ENCODE assay signal across 24 cellular contexts in the genomic region with DNA sequence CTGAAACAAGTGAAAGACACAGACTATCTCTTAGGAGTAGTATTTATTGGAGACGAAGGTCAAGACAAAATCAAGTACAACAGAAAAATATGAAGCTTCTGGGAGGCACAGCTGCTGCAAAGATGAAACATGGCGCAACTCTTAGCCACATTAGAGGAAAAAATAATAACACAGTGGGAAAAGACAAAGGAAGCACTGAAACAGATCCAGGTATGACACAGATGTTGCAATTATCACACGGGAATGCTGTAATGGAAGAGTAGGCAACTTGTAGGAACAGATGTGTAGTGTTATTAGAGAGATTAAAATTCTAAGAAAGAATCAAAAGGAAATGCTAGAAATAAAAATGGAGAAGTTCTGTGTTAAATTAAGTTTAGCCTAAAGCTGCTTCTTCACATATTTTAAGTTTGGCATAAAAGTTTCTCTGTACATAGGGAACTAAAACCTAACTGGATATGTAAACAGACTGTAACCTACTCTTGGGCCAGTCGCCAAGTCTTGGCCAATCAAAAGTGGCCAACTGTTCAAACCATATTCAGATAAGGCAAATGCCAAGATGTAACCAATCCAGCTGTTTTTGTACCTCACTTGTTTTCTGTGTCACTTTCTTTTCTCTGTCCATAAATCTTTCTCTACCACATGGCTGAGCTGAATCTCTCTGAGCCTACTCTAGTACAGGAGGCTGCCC.
A peak's percentile ranks its signal among the peaks of the same experiment; 100 is the strongest.
DNase-seq lines count a peak whose midpoint lies in the region; ATAC-seq and TF ChIP-seq lines count a peak whose summit lies in the region.
"Had no signal": no experiment of that assay in that cellular context is flagged by ENCODE, and none has a peak within 500 bp of the region (broad histone marks: within the 10 kb centered on the region; RNA-seq: fewer than 3 reads in every experiment).

No MANE protein-coding gene starts in this region.

- ATAC-seq in left colon (peak; percentile 61), HG02798 (IDR thresholded peaks at IDR 0.05; ENCODE audit: poor library complexity, unreplicated experiment) (no peak), aorta (ENCODE audit: low FRiP score) (no peak)
- ATAC-seq: GM12878 had no signal

- BruUV-seq in MCF 10A (replicated peaks; lab: Mats Ljungman, UMichigan): no TSS peak

- H3K27ac ChIP-seq in breast epithelium: no peak overlapping the region
- H3K27ac ChIP-seq in aorta (ENCODE audit: low read depth in 1 of 2, low read length in 2 of 2): no peak overlapping the region
- no peak overlapping the region for H3K27ac ChIP-seq in coronary artery
- H3K27ac ChIP-seq: esophagus muscularis mucosa, parathyroid adenoma, Peyer's patch, sigmoid colon, upper lobe of left lung had no signal

- H3K4me3 ChIP-seq in breast epithelium (no peak overlapping the region), aorta (ENCODE audit: low read length in 2 of 2) (no peak overlapping the region), coronary artery (no peak overlapping the region)
- H3K4me3 ChIP-seq: esophagus muscularis mucosa, GM12878, Peyer's patch, sigmoid colon, upper lobe of left lung had no signal

- H3K36me3 ChIP-seq in breast epithelium (no peaks in the 10 kb centered on the region), aorta (ENCODE audit: control insufficient read depth in 1 of 2, insufficient read depth in 2 of 2, low read length in 1 of 2) (no peaks in the 10 kb centered on the region)
- H3K36me3 ChIP-seq: BE2C, esophagus muscularis mucosa, Peyer's patch, sigmoid colon, upper lobe of left lung had no signal

- H3K27ac Mint-ChIP-seq in MCF 10A (ENCODE audit: low read depth, unreplicated experiment): peak overlapping the region; percentile 43
- H3K27ac Mint-ChIP-seq: nephron progenitor cell; T-helper 1 cell treated with Interleukin-12 subunit alpha and Interleukin-12 subunit beta and Interleukin-4 antibody, amounts not matched to agents 30 μg/mL and 1 μg/mL, for 36 hours had no signal

- 82 to 85% methylated on average over 4 of the region's 4 CpGs for WGBS in aorta, 2 donors

- H3K4me1 ChIP-seq in breast epithelium (no peaks in the 10 kb centered on the region), aorta (ENCODE audit: control insufficient read depth in 1 of 2, insufficient read depth in 2 of 2, low read length in 2 of 2) (no peaks in the 10 kb centered on the region)
- H3K4me1 ChIP-seq: BE2C, esophagus muscularis mucosa, parathyroid adenoma, Peyer's patch, sigmoid colon had no signal

- CTCF ChIA-PET in MCF 10A (lab: Yijun Ruan, JAX): interaction anchor here (0.6 kb wide), 1 partner anchor 283 kb away, joined by 3 read pairs; no protein-coding TSS in a partner anchor

- H3K9me3 ChIP-seq in breast epithelium (no peaks in the 10 kb centered on the region), aorta (ENCODE audit: control insufficient read depth, low read length) (peaks cover 1% of the 10 kb centered on the region)
- H3K9me3 ChIP-seq: BE2C, esophagus muscularis mucosa, Peyer's patch, sigmoid colon, upper lobe of left lung had no signal

- H3K27me3 ChIP-seq in breast epithelium: no peaks in the 10 kb centered on the region
- H3K27me3 ChIP-seq in aorta (ENCODE audit: control insufficient read depth in 1 of 2, insufficient read depth in 2 of 2, low read length in 1 of 2): no peaks in the 10 kb centered on the region
- H3K27me3 ChIP-seq: BE2C, esophagus muscularis mucosa, Peyer's patch, sigmoid colon, upper lobe of left lung had no signal

- POLR2A ChIA-PET in MCF 10A (lab: Yijun Ruan, JAX): interaction anchor here (0.6 kb wide), 1 partner anchor 76 kb away, joined by 3 read pairs; no protein-coding TSS in a partner anchor

- peaks cover 14% of the 10 kb centered on the region for H3K4me1 Mint-ChIP-seq in MCF 10A (ENCODE audit: insufficient read depth, unreplicated experiment)

- TF ChIP-seq CTCF in MCF 10A (IDR thresholded peaks at IDR 0.05; ENCODE audit: unreplicated experiment) (no peak), breast epithelium (IDR thresholded peaks at IDR 0.05) (no peak), coronary artery (IDR thresholded peaks at IDR 0.05) (no peak)

- no peaks in the 10 kb centered on the region for H3K27me3 Mint-ChIP-seq in MCF 10A (ENCODE audit: insufficient read depth, unreplicated experiment)

- intact Hi-C loops in MCF 10A (cut with micrococcal nuclease) (no loop called here), breast epithelium (cut with DNase I; ENCODE audit: low total_unique reads) (no loop called here), left colon (cut with DNase I, micrococcal nuclease) (no loop called here), posterior cingulate gyrus (cut with DNase I) (no loop called here), aorta (cut with DNase I) (no loop called here)

- no peak for TF ChIP-seq POLR2A in breast epithelium (IDR thresholded peaks at IDR 0.05)

- no peaks in the 10 kb centered on the region for H3K9me3 Mint-ChIP-seq in MCF 10A (ENCODE audit: unreplicated experiment)
- H3K9me3 Mint-ChIP-seq: nephron progenitor cell had no signal

- H3K36me3 Mint-ChIP-seq in MCF 10A (ENCODE audit: insufficient read depth, unreplicated experiment): no peaks in the 10 kb centered on the region

- DNase-seq in MCF 10A (ENCODE audit: unreplicated experiment) (peak; percentile 65), breast epithelium (ENCODE audit: low spot score in 2 of 2) (no peak), RPMI8226 (peak; percentile 10), left colon (peak; percentile 73 to 77), posterior cingulate gyrus (no peak), aorta (no peak), coronary artery (ENCODE audit: low spot score) (no peak)
- DNase-seq: activated gamma-delta T cell treated with Interleukin-2 at 50 U/mL for 16 hours; activated T-cell treated with anti-CD3 and anti-CD28 coated beads, Interleukin-2, amount 50 U/mL, for 1 hour; BE2C; cortex of kidney; midbrain; NCI-H2081 treated with DMSO at 0.1 percent for 48 hours; NCI-H446; nephron progenitor cell; NK-92 treated with Interleukin-12 subunit alpha and Interleukin-12 subunit beta, amount 100 ng/mL, for 24 hours; Peyer's patch; sigmoid colon had no signal

- H3K4me3 Mint-ChIP-seq in MCF 10A (ENCODE audit: unreplicated experiment): peak overlapping the region; percentile 1
- H3K4me3 Mint-ChIP-seq: nephron progenitor cell; T-helper 1 cell treated with Interleukin-12 subunit alpha and Interleukin-12 subunit beta and Interleukin-4 antibody, amounts not matched to agents 30 μg/mL and 1 μg/mL, for 36 hours had no signal

Comparison
In these comparisons a context has a peak if more than half of its experiments do, and no peak if none do; other contexts are left out.
1. DNase-seq: peak in MCF 10A (single experiment), RPMI8226 (single experiment) and left colon (2 of 2); none in breast epithelium (0 of 2), posterior cingulate gyrus (0 of 10), aorta (0 of 2) and coronary artery (single experiment).